1 cellular context compared by ENCODE assay signal in the genomic region with DNA sequence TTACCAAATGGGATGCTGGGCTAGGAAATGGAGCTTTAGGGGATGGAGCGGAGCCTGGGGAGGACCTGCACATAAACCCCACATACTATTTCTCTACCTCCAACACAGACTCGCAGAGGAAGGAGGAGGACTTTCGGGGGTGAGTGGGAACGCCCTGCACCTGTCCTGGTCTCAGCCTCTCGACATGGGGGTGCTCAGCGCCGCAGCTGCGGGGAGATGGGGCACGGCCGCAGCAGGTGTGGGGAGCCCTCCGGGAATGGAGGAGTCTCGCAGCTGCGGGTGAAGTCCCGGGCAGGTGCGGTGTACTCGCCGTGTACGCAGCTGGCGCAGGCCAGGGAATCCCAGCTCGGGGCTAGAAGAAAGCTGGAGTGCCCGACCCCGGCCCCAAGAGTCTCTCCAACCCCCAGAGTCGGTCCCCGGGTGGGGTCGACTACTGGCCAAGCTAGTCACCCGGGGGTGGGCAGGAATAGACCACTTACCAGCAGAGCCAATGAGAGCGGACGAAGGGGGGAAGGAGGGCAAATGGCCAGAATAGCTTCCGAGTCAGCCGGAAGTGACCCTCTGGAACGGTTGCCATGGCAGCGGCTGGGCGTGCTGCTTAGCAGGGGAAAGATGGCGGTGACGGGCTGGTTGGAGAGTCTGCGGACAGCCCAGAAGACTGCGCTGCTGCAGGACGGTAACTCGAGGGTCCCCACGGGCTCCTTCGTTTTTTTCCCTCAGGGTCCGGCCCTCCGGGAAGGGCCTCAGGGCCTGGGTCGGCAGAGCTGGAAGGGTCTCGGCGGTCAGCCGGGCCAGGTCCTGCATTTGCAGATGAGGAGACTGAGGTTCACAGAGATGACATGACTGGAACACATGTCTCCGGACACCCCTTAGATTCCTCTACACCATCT.
TF ChIP-seq lines count a peak whose summit lies in the region.

A gene (plus strand): TSS at position 597 of the 890 bp plus-strand sequence. CDS start 16 bp downstream, at position 613.
A gene (minus strand): TSS at position 533 of the 890 bp plus-strand sequence. CDS start 897 bp downstream, outside the sequence.

TF ChIP-seq in HepG2, 621 proteins besides CTCF, POLR2A, EP300 and RAD21 (continued from another document and continues in another):
- TF ChIP-seq, protein P1, sequence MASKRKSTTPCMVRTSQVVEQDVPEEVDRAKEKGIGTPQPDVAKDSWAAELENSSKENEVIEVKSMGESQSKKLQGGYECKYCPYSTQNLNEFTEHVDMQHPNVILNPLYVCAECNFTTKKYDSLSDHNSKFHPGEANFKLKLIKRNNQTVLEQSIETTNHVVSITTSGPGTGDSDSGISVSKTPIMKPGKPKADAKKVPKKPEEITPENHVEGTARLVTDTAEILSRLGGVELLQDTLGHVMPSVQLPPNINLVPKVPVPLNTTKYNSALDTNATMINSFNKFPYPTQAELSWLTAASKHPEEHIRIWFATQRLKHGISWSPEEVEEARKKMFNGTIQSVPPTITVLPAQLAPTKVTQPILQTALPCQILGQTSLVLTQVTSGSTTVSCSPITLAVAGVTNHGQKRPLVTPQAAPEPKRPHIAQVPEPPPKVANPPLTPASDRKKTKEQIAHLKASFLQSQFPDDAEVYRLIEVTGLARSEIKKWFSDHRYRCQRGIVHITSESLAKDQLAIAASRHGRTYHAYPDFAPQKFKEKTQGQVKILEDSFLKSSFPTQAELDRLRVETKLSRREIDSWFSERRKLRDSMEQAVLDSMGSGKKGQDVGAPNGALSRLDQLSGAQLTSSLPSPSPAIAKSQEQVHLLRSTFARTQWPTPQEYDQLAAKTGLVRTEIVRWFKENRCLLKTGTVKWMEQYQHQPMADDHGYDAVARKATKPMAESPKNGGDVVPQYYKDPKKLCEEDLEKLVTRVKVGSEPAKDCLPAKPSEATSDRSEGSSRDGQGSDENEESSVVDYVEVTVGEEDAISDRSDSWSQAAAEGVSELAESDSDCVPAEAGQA (IDR thresholded peaks at IDR 0.05; ENCODE audit: low read depth): no peak
- TF ChIP-seq, protein P1 (CRISPR knock-in tag; IDR thresholded peaks at IDR 0.05; ENCODE audit: borderline replicate concordance): peak; percentile 83; the same call in 1 of the 2 replicates
- TF ChIP-seq ZNF569 (CRISPR knock-in tag; IDR thresholded peaks at IDR 0.05; ENCODE audit: borderline replicate concordance) (no peak), KDM3A (CRISPR knock-in tag; IDR thresholded peaks at IDR 0.05; ENCODE audit: low read depth) (0 out of 2 replicates have a peak, but pooled peaks have one; percentile 27), ELF3 (CRISPR knock-in tag; IDR thresholded peaks at IDR 0.05) (peak; percentile 46; the same call in 1 of the 2 replicates), ZKSCAN8 (CRISPR knock-in tag; IDR thresholded peaks at IDR 0.05; ENCODE audit: borderline replicate concordance) (no peak), NPAS2 (CRISPR knock-in tag; IDR thresholded peaks at IDR 0.05; ENCODE audit: borderline replicate concordance) (no peak), SMARCC2 (IDR thresholded peaks at IDR 0.05) (no peak), NONO (IDR thresholded peaks at IDR 0.05) (no peak), NONO (CRISPR knock-in tag; conservative IDR thresholded peaks at IDR 0.05) (peak; percentile 68; the same call in 1 of the 2 replicates), ESRRA (CRISPR knock-in tag; IDR thresholded peaks at IDR 0.05; ENCODE audit: low read depth) (0 out of 2 replicates have a peak, but pooled peaks have one; percentile 31), ETV6 (CRISPR knock-in tag; conservative IDR thresholded peaks at IDR 0.05) (0 out of 2 replicates have a peak, but pooled peaks have one; percentile 27), KDM5A (IDR thresholded peaks at IDR 0.05; ENCODE audit: borderline replicate concordance, low read length) (peak; percentile 81; the same call in 1 of the 2 replicates), ZNF547 (CRISPR knock-in tag; IDR thresholded peaks at IDR 0.05) (no peak), ZSCAN25 (CRISPR knock-in tag; IDR thresholded peaks at IDR 0.05) (peak; percentile 64; the same call in 1 of the 2 replicates), FOXP1 (IDR thresholded peaks at IDR 0.05) (no peak), FOXP1 (CRISPR knock-in tag; IDR thresholded peaks at IDR 0.05) (no peak), CEBPG (CRISPR knock-in tag; IDR thresholded peaks at IDR 0.05) (no peak; the same call in 1 of the 2 replicates), SATB2 (CRISPR knock-in tag; IDR thresholded peaks at IDR 0.05) (no peak), JUN (CRISPR knock-in tag; IDR thresholded peaks at IDR 0.05) (0 out of 2 replicates have a peak, but pooled peaks have one; percentile 35), ZBTB8A (CRISPR knock-in tag; IDR thresholded peaks at IDR 0.05; ENCODE audit: borderline replicate concordance, low read depth) (no peak), ZNF816 (CRISPR knock-in tag; IDR thresholded peaks at IDR 0.05; ENCODE audit: borderline replicate concordance) (no peak), BRD4 (CRISPR knock-in tag; IDR thresholded peaks at IDR 0.05) (peak; percentile 59; the same call in 1 of the 2 replicates), SRF (IDR thresholded peaks at IDR 0.05; ENCODE audit: low read depth, low read length) (no peak)
- TF ChIP-seq, protein P2, sequence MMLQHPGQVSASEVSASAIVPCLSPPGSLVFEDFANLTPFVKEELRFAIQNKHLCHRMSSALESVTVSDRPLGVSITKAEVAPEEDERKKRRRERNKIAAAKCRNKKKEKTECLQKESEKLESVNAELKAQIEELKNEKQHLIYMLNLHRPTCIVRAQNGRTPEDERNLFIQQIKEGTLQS (CRISPR knock-in tag; IDR thresholded peaks at IDR 0.05): 0 out of 2 replicates have a peak, but pooled peaks have one; percentile 30
- TF ChIP-seq, protein P3, sequence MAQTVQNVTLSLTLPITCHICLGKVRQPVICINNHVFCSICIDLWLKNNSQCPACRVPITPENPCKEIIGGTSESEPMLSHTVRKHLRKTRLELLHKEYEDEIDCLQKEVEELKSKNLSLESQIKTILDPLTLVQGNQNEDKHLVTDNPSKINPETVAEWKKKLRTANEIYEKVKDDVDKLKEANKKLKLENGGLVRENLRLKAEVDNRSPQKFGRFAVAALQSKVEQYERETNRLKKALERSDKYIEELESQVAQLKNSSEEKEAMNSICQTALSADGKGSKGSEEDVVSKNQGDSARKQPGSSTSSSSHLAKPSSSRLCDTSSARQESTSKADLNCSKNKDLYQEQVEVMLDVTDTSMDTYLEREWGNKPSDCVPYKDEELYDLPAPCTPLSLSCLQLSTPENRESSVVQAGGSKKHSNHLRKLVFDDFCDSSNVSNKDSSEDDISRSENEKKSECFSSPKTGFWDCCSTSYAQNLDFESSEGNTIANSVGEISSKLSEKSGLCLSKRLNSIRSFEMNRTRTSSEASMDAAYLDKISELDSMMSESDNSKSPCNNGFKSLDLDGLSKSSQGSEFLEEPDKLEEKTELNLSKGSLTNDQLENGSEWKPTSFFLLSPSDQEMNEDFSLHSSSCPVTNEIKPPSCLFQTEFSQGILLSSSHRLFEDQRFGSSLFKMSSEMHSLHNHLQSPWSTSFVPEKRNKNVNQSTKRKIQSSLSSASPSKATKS (CRISPR knock-in tag; IDR thresholded peaks at IDR 0.05): no peak
- TF ChIP-seq, protein P4, sequence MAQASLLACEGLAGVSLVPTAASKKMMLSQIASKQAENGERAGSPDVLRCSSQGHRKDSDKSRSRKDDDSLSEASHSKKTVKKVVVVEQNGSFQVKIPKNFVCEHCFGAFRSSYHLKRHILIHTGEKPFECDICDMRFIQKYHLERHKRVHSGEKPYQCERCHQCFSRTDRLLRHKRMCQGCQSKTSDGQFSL (CRISPR knock-in tag; IDR thresholded peaks at IDR 0.05): 0 out of 2 replicates have a peak, but pooled peaks have one; percentile 36
- TF ChIP-seq, protein P5, sequence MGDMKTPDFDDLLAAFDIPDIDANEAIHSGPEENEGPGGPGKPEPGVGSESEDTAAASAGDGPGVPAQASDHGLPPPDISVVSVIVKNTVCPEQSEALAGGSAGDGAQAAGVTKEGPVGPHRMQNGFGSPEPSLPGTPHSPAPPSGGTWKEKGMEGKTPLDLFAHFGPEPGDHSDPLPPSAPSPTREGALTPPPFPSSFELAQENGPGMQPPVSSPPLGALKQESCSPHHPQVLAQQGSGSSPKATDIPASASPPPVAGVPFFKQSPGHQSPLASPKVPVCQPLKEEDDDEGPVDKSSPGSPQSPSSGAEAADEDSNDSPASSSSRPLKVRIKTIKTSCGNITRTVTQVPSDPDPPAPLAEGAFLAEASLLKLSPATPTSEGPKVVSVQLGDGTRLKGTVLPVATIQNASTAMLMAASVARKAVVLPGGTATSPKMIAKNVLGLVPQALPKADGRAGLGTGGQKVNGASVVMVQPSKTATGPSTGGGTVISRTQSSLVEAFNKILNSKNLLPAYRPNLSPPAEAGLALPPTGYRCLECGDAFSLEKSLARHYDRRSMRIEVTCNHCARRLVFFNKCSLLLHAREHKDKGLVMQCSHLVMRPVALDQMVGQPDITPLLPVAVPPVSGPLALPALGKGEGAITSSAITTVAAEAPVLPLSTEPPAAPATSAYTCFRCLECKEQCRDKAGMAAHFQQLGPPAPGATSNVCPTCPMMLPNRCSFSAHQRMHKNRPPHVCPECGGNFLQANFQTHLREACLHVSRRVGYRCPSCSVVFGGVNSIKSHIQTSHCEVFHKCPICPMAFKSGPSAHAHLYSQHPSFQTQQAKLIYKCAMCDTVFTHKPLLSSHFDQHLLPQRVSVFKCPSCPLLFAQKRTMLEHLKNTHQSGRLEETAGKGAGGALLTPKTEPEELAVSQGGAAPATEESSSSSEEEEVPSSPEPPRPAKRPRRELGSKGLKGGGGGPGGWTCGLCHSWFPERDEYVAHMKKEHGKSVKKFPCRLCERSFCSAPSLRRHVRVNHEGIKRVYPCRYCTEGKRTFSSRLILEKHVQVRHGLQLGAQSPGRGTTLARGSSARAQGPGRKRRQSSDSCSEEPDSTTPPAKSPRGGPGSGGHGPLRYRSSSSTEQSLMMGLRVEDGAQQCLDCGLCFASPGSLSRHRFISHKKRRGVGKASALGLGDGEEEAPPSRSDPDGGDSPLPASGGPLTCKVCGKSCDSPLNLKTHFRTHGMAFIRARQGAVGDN (CRISPR knock-in tag; IDR thresholded peaks at IDR 0.05): peak; percentile 79
- TF ChIP-seq, protein P6, sequence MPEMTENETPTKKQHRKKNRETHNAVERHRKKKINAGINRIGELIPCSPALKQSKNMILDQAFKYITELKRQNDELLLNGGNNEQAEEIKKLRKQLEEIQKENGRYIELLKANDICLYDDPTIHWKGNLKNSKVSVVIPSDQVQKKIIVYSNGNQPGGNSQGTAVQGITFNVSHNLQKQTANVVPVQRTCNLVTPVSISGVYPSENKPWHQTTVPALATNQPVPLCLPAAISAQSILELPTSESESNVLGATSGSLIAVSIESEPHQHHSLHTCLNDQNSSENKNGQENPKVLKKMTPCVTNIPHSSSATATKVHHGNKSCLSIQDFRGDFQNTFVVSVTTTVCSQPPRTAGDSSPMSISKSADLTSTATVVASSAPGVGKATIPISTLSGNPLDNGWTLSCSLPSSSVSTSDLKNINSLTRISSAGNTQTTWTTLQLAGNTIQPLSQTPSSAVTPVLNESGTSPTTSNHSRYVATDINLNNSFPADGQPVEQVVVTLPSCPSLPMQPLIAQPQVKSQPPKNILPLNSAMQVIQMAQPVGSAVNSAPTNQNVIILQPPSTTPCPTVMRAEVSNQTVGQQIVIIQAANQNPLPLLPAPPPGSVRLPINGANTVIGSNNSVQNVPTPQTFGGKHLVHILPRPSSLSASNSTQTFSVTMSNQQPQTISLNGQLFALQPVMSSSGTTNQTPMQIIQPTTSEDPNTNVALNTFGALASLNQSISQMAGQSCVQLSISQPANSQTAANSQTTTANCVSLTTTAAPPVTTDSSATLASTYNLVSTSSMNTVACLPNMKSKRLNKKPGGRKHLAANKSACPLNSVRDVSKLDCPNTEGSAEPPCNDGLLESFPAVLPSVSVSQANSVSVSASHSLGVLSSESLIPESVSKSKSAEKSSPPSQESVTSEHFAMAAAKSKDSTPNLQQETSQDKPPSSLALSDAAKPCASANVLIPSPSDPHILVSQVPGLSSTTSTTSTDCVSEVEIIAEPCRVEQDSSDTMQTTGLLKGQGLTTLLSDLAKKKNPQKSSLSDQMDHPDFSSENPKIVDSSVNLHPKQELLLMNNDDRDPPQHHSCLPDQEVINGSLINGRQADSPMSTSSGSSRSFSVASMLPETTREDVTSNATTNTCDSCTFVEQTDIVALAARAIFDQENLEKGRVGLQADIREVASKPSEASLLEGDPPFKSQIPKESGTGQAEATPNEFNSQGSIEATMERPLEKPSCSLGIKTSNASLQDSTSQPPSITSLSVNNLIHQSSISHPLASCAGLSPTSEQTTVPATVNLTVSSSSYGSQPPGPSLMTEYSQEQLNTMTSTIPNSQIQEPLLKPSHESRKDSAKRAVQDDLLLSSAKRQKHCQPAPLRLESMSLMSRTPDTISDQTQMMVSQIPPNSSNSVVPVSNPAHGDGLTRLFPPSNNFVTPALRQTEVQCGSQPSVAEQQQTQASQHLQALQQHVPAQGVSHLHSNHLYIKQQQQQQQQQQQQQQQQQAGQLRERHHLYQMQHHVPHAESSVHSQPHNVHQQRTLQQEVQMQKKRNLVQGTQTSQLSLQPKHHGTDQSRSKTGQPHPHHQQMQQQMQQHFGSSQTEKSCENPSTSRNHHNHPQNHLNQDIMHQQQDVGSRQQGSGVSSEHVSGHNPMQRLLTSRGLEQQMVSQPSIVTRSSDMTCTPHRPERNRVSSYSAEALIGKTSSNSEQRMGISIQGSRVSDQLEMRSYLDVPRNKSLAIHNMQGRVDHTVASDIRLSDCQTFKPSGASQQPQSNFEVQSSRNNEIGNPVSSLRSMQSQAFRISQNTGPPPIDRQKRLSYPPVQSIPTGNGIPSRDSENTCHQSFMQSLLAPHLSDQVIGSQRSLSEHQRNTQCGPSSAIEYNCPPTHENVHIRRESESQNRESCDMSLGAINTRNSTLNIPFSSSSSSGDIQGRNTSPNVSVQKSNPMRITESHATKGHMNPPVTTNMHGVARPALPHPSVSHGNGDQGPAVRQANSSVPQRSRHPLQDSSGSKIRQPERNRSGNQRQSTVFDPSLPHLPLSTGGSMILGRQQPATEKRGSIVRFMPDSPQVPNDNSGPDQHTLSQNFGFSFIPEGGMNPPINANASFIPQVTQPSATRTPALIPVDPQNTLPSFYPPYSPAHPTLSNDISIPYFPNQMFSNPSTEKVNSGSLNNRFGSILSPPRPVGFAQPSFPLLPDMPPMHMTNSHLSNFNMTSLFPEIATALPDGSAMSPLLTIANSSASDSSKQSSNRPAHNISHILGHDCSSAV (CRISPR knock-in tag; IDR thresholded peaks at IDR 0.05; ENCODE audit: borderline replicate concordance): no peak
